ENCODE assay signal across 8 cellular contexts in genomic region chr1:86018311-86018923, GRCh38.
A peak's percentile ranks its signal among the peaks of the same experiment; 100 is the strongest.
DNase-seq lines count a peak whose midpoint lies in the region; ATAC-seq and TF ChIP-seq lines count a peak whose summit lies in the region.

No MANE protein-coding gene starts in this region.

- no peaks in the 10 kb centered on the region for H3K9me3 ChIP-seq in mucosa of descending colon

- intact Hi-C loops in mucosa of descending colon (cut with DNase I, micrococcal nuclease) = no loop called here
- intact Hi-C loops in lower leg skin (cut with DNase I; ENCODE audit: low total_unique reads) = no loop called here

- ATAC-seq in HG02885 (IDR thresholded peaks at IDR 0.05; ENCODE audit: poor library complexity, unreplicated experiment) = peak; percentile 37
- ATAC-seq in mucosa of descending colon = no peak

- H3K4me1 ChIP-seq in mucosa of descending colon (ENCODE audit: low read depth) = no peaks in the 10 kb centered on the region

- TF ChIP-seq CTCF in GM12865 (IDR thresholded peaks at IDR 0.05; ENCODE audit: insufficient read depth, low read depth, low read length, missing control alignments) = peak; percentile 63
- peak; percentile 52 for TF ChIP-seq CTCF in mucosa of descending colon (IDR thresholded peaks at IDR 0.05)
- no peak for TF ChIP-seq CTCF in lower leg skin (IDR thresholded peaks at IDR 0.05)

- H3K4me3 ChIP-seq in GM12865 (ENCODE audit: low read depth, low read length) (no peak overlapping the region), mucosa of descending colon (peak overlapping the region; percentile 7), lower leg skin (ENCODE audit: low read depth, poor library complexity, severe bottlenecking) (no peak overlapping the region)

- H3K36me3 ChIP-seq in mucosa of descending colon (ENCODE audit: low read depth) = no peaks in the 10 kb centered on the region

- DNase-seq in AML-193 (lab: John Stamatoyannopoulos, UW) (peak; percentile 31 to 42), GM12865 (ENCODE audit: low read depth) (peak; percentile 54), NCI-H69 (lab: John Stamatoyannopoulos, UW) (peak; percentile 50), cerebellar cortex (ENCODE audit: low spot score) (peak; percentile 32), mucosa of descending colon (peak in 1 of 3 donors; percentile 53), lower leg skin (ENCODE audit: low spot score in 2 of 2) (no peak)
- DNase-seq in stimulated activated CD4-positive, alpha-beta T cell treated with anti-CD3 and anti-CD28 coated beads, Interleukin-4, amount 100 ng/mL, for 24 hours = no peak

- no peak for TF ChIP-seq POLR2A in lower leg skin (IDR thresholded peaks at IDR 0.05)

- WGBS in lower leg skin, 2 donors = 42% methylated on average over 2 of the region's 2 CpGs

Comparison
In these comparisons a context has a peak if more than half of its experiments do, and no peak if none do; other contexts are left out.
1. DNase-seq: peak in AML-193 (2 of 2), GM12865 (single experiment), NCI-H69 (single experiment) and cerebellar cortex (single experiment); none in lower leg skin (0 of 2) and stimulated activated CD4-positive, alpha-beta T cell treated with anti-CD3 and anti-CD28 coated beads, Interleukin-4, amount 100 ng/mL, for 24 hours (single experiment).
2. CTCF ChIP-seq: peak in GM12865 (single experiment) and mucosa of descending colon (single experiment); none in lower leg skin (0 of 3).